33 cellular contexts compared by ENCODE assay signal in genomic region chr1:45254490-45254889, GRCh38.
"Had no signal": no experiment of that assay in that cellular context is flagged by ENCODE, and none has a peak within 500 bp of the region (broad histone marks: within the 10 kb centered on the region; RNA-seq: fewer than 3 reads in every experiment).

No MANE protein-coding gene starts in this region.

- H3K27me3 ChIP-seq: body of pancreas, brain microvascular endothelial cell, breast epithelium had no signal

- DNase-seq: activated CD4-positive, alpha-beta memory T cell treated with anti-CD3 and anti-CD28 coated beads, Interleukin-2, amount 10 ng/mL, durations not matched to agents 7 days and 5 days; activated CD4-positive, alpha-beta T cell treated with anti-CD3 and anti-CD28 coated beads for 1 hour; activated CD4-positive, alpha-beta T cell treated with anti-CD3 and anti-CD28 coated beads for 36 hours; activated CD4-positive, alpha-beta T cell treated with anti-CD3 and anti-CD28 coated beads for 48 hours; activated CD4-positive, alpha-beta T cell treated with anti-CD3 and anti-CD28 coated beads, Interleukin-2, amount 10 ng/mL, durations not matched to agents 7 days and 5 days; activated CD4-positive, alpha-beta T cell treated with anti-CD3 and anti-CD28 coated beads, Interleukin-2, amount 50 U/mL, for 48 hours; activated CD4-positive, CD25-positive, alpha-beta regulatory T cell; activated CD8-positive, alpha-beta memory T cell treated with anti-CD3 and anti-CD28 coated beads for 24 hours; activated CD8-positive, alpha-beta memory T cell treated with anti-CD3 and anti-CD28 coated beads, Interleukin-2, amount 10 ng/mL, durations not matched to agents 7 days and 5 days; activated CD8-positive, alpha-beta memory T cell treated with anti-CD3 and anti-CD28 coated beads, Interleukin-2, amount 50 U/mL, for 48 hours; activated CD8-positive, alpha-beta T cell treated with anti-CD3 and anti-CD28 coated beads, Interleukin-2, amount 10 ng/mL, durations not matched to agents 7 days and 5 days; activated effector memory CD4-positive, alpha-beta T cell treated with Interleukin-2 at 50 U/mL for 16 hours; activated gamma-delta T cell; activated naive CD4-positive, alpha-beta T cell treated with anti-CD3 and anti-CD28 coated beads, Interleukin-2, amount 10 ng/mL, durations not matched to agents 7 days and 5 days; activated naive CD4-positive, alpha-beta T cell treated with Interleukin-2 at 50 U/mL for 16 hours; activated naive CD8-positive, alpha-beta T cell treated with anti-CD3 and anti-CD28 coated beads, Interleukin-2, amount 10 ng/mL, durations not matched to agents 7 days and 5 days; activated naive CD8-positive, alpha-beta T cell treated with anti-CD3 and anti-CD28 coated beads, Interleukin-2, amount 50 U/mL, for 24 hours; activated T-cell treated with anti-CD3 and anti-CD28 coated beads, Interleukin-2, amount 50 U/mL, for 24 hours; activated T-cell treated with anti-CD3 and anti-CD28 coated beads, Interleukin-2, amount 50 U/mL, for 48 hours; aorta; body of pancreas; brain microvascular endothelial cell; central memory CD4-positive, alpha-beta T cell; SW 1271; T-helper 1 cell; T-helper 2 cell; T-helper 9 cell; WERI-Rb-1 had no signal

- FAIRE-seq: astrocyte, TTC549 had no signal

- H3K27ac ChIP-seq: body of pancreas, brain microvascular endothelial cell, breast epithelium, WERI-Rb-1 had no signal

- H3K4me1 ChIP-seq: body of pancreas, breast epithelium had no signal

- ATAC-seq: activated CD4-positive, alpha-beta T cell treated with anti-CD3 and anti-CD28 coated beads for 36 hours; activated CD4-positive, CD25-positive, alpha-beta regulatory T cell treated with anti-CD3 and anti-CD28 coated beads, Interleukin-2, amount 50 U/mL, for 24 hours; activated CD8-positive, alpha-beta memory T cell treated with anti-CD3 and anti-CD28 coated beads, Interleukin-2, amount 10 ng/mL, durations not matched to agents 7 days and 5 days; activated CD8-positive, alpha-beta T cell treated with anti-CD3 and anti-CD28 coated beads, Interleukin-2, amount 10 ng/mL, durations not matched to agents 7 days and 5 days; activated naive CD8-positive, alpha-beta T cell treated with anti-CD3 and anti-CD28 coated beads, Interleukin-2, amount 50 U/mL, for 24 hours; body of pancreas; WTC11 had no signal

- H3K36me3 ChIP-seq: brain microvascular endothelial cell, breast epithelium, WERI-Rb-1 had no signal

- H3K4me3 ChIP-seq: body of pancreas, breast epithelium had no signal
